ENCODE assay signal across 21 cellular contexts in the genomic region with DNA sequence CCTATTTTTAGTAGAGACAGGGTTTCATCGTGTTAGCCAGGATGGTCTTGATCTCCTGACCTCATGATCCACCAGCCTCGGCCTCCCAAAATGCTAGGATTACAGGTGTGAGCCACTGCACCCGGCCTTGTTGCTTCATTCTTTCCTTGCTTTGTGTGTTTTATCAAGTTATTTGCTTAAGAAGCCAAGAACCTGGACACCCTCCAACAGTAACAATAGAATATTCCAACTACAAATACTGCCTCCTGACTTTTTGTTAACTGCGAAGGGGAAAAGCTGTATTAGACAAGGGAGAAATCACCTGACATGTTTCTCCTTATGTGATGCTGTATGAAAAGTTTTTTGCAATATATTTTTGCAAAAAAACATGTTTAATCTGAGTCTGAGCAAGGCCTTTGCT.
"Had no signal": no experiment of that assay in that cellular context is flagged by ENCODE, and none has a peak within 500 bp of the region (broad histone marks: within the 10 kb centered on the region; RNA-seq: fewer than 3 reads in every experiment).

No MANE protein-coding gene starts in this region.

- H3K27me3 ChIP-seq: adrenal gland, ovary, suprapubic skin had no signal

- H3K4me3 ChIP-seq: adrenal gland, gastrocnemius medialis, ovary, psoas muscle, suprapubic skin, tibial nerve had no signal

- H3K9me3 ChIP-seq: adrenal gland, gastrocnemius medialis, ovary, psoas muscle, suprapubic skin, tibial nerve had no signal

- ATAC-seq: activated T-helper 17 cell treated with anti-CD3 and anti-CD28 coated beads, Interleukin-2, amount 50 U/mL, for 72 hours; gastrocnemius medialis; left ventricle myocardium superior; natural killer cell; psoas muscle; stimulated activated naive CD8-positive, alpha-beta T cell treated with anti-CD3 and anti-CD28 coated beads, Interleukin-15, amount 100 ng/mL, for 72 hours had no signal

- H3K36me3 ChIP-seq: adrenal gland, gastrocnemius medialis, ovary, suprapubic skin, tibial nerve had no signal

- DNase-seq: activated CD4-positive, alpha-beta T cell treated with anti-CD3 and anti-CD28 coated beads, Interleukin-2, amount 50 U/mL, for 4 hours; activated CD8-positive, alpha-beta memory T cell treated with anti-CD3 and anti-CD28 coated beads for 24 hours; activated CD8-positive, alpha-beta memory T cell treated with anti-CD3 and anti-CD28 coated beads, Interleukin-2, amount 50 U/mL, for 4 hours; activated naive CD4-positive, alpha-beta T cell; activated T-cell treated with anti-CD3 and anti-CD28 coated beads, Interleukin-2, amount 50 U/mL, for 24 hours; adrenal gland; effector CD4-positive, alpha-beta T cell; gastrocnemius medialis; hippocampal formation; left ventricle myocardium superior; mammary epithelial cell; natural killer cell; ovary; psoas muscle; right cardiac atrium; stimulated activated CD4-positive, alpha-beta T cell treated with anti-CD3 and anti-CD28 coated beads, Interleukin-1b, Interleukin-23, amount 100 ng/mL, for 48 hours; stimulated activated naive CD8-positive, alpha-beta T cell treated with anti-CD3 and anti-CD28 coated beads, Interleukin-15, amount 100 ng/mL, for 72 hours; T-helper 9 cell had no signal

- H3K4me1 ChIP-seq: adrenal gland, psoas muscle had no signal

- H3K27ac ChIP-seq: adrenal gland, gastrocnemius medialis, ovary, psoas muscle, suprapubic skin, tibial nerve had no signal
